Comparison of ENCODE assay signal across 8 cellular contexts in genomic region chr1:85707267-85707989, GRCh38. TPM values are rescaled to one million over a fixed set of nuclear protein-coding genes. Genes with fewer than 3 reads are reported as not detected.
DNase-seq lines count a peak whose midpoint lies in the region; ATAC-seq, FAIRE-seq and TF ChIP-seq lines count a peak whose summit lies in the region.

No MANE protein-coding gene starts in this region.

- H3K9me3 ChIP-seq in adipocyte (ENCODE audit: control insufficient read depth, low read length), result no peaks in the 10 kb centered on the region

- peak overlapping the region; percentile 95 for H3K9ac ChIP-seq in adipocyte (ENCODE audit: low read length)

- H3K27me3 ChIP-seq in adipocyte (replicated peaks; ENCODE audit: control insufficient read depth, insufficient read depth, low read length), result no peaks in the 10 kb centered on the region

- FAIRE-seq in GM12891 (lab: Jason Lieb, UNC), result no peak

- peaks cover 17% of the 10 kb centered on the region for H3K4me1 ChIP-seq in adipocyte (ENCODE audit: control insufficient read depth, insufficient read depth, low read length)

- peak; percentile 30 for ATAC-seq in GM18517 (IDR thresholded peaks at IDR 0.05; ENCODE audit: unreplicated experiment)
- peak; percentile 29 for ATAC-seq in HG02973 (IDR thresholded peaks at IDR 0.05; ENCODE audit: unreplicated experiment)
- ATAC-seq in GM18498 (IDR thresholded peaks at IDR 0.05; ENCODE audit: unreplicated experiment), result no peak

- DNase-seq in adipocyte (ENCODE audit: low read depth) (peak; percentile 26), lung microvascular endothelial cell (ENCODE audit: low read depth in 2 of 2) (peak; percentile 4 to 8), epidermal melanocyte (ENCODE audit: insufficient read length, low spot score) (no peak), GM12891 (ENCODE audit: insufficient read length, low spot score) (no peak), NK-92 (lab: John Stamatoyannopoulos, UW; ENCODE audit: unreplicated experiment) (no peak)

- H3K36me3 ChIP-seq in adipocyte (ENCODE audit: control insufficient read depth, insufficient read depth, low read length, severe bottlenecking), result peaks cover 36% of the 10 kb centered on the region

- H3K4me3 ChIP-seq in adipocyte (ENCODE audit: low read length), result peak overlapping the region; percentile 98

- TF ChIP-seq POLR2A in GM12891 (IDR thresholded peaks at IDR 0.05; ENCODE audit: low read depth, low read length), result no peak

TF ChIP-seq in GM12891, 5 proteins besides CTCF, POLR2A, EP300 and RAD21:
- TF ChIP-seq PAX5 (IDR thresholded peaks at IDR 0.05; ENCODE audit: insufficient read depth, low read length, severe bottlenecking), result no peak
- TF ChIP-seq SPI1 (IDR thresholded peaks at IDR 0.05; ENCODE audit: low read depth, low read length), result no peak
- TF ChIP-seq POLR2AphosphoS5 (IDR thresholded peaks at IDR 0.05; ENCODE audit: low read depth, low read length), result no peak
- no peak for TF ChIP-seq TAF1 (IDR thresholded peaks at IDR 0.05; ENCODE audit: low read depth, low read length)
- no peak for TF ChIP-seq POU2F2 (IDR thresholded peaks at IDR 0.05; ENCODE audit: low read depth, low read length)
TF ChIP-seq in GM12891: peak in this region for 0.

RNA-seq across cellular contexts. Expression of gene ZNHIT6, which starts 0.8 kb away (rescaled TPM):
- 6.8 and 11.1 TPM in 2 replicates for total RNA-seq in lung microvascular endothelial cell
- 12.6 TPM for polyA plus RNA-seq in GM12891 (2012; ENCODE audit: low read depth, missing spikeins)

Comparison
In these comparisons a context has a peak if more than half of its experiments do, and no peak if none do; other contexts are left out.
1. DNase-seq: peak in adipocyte (single experiment) and lung microvascular endothelial cell (2 of 2); none in epidermal melanocyte (single experiment), GM12891 (single experiment) and NK-92 (single experiment).